In the genomic region with DNA sequence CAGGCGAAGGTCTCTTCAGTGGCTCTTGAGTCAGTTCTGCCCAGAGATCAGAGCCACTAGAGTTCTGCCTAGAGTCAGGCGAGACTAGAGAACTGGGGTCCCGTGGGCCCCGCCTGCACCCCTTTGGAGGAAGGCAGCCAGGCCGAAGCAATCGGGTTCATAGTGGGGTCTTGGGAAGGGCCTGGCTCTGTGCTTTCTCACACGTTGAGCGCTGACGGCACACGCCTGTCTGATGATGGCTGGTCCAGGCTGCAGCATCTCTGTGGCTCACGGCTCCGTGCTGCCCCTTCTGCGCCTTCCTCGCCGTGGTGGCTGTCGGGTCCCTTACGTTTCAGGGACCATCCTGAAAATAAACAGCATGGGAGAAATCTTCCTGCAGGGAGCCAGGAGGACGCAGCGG, we compare ENCODE assay signal across 26 cellular contexts.
"Had no signal": no experiment of that assay in that cellular context is flagged by ENCODE, and none has a peak within 500 bp of the region (broad histone marks: within the 10 kb centered on the region; RNA-seq: fewer than 3 reads in every experiment).

No MANE protein-coding gene starts in this region.

- H3K4me3 Mint-ChIP-seq: endodermal cell; mesothelial cell of epicardium; nephron; stimulated activated naive CD8-positive, alpha-beta T cell treated with anti-CD3 and anti-CD28 coated beads, Interleukin-15, amount 100 ng/mL, for 72 hours had no signal

- ATAC-seq: esophagus mucosa; gastrocnemius medialis; left colon; mucosa of descending colon; naive thymus-derived CD4-positive, alpha-beta T cell; pancreas; right lobe of liver; stimulated activated naive CD8-positive, alpha-beta T cell treated with anti-CD3 and anti-CD28 coated beads, Interleukin-15, amount 100 ng/mL, for 72 hours had no signal

- H3K36me3 ChIP-seq: gastrocnemius medialis, pancreas, right lobe of liver, thyroid gland, vagina had no signal

- H3K27ac Mint-ChIP-seq: endodermal cell; mesothelial cell of epicardium; nephron; stimulated activated naive CD8-positive, alpha-beta T cell treated with anti-CD3 and anti-CD28 coated beads, Interleukin-15, amount 100 ng/mL, for 72 hours had no signal

- DNase-seq: effector CD8-positive, alpha-beta T cell; endodermal cell; foreskin fibroblast; gastrocnemius medialis; head of caudate nucleus; left colon; mesenchymal stem cell; mucosa of descending colon; naive thymus-derived CD4-positive, alpha-beta T cell; retina; small intestine; stimulated activated CD4-positive, alpha-beta T cell treated with anti-CD3 and anti-CD28 coated beads, Interleukin-15, amount 100 ng/mL, for 24 hours; stimulated activated CD4-positive, alpha-beta T cell treated with anti-CD3 and anti-CD28 coated beads, Interleukin-2, amount 100 ng/mL, for 48 hours; stimulated activated naive CD4-positive, alpha-beta T cell; stimulated activated naive CD8-positive, alpha-beta T cell treated with anti-CD3 and anti-CD28 coated beads, Interleukin-15, amount 100 ng/mL, for 72 hours; thyroid gland; trophoblast cell had no signal

- H3K4me1 Mint-ChIP-seq: endodermal cell had no signal

- FAIRE-seq: colon, pancreas, small intestine had no signal

- H3K9me3 ChIP-seq: gastrocnemius medialis, pancreas, right lobe of liver, thyroid gland, vagina had no signal

- H3K9me3 Mint-ChIP-seq: stimulated activated naive CD8-positive, alpha-beta T cell treated with anti-CD3 and anti-CD28 coated beads, Interleukin-15, amount 100 ng/mL, for 72 hours had no signal

- H3K27ac ChIP-seq: epithelial cell of prostate, gastrocnemius medialis, pancreas, right lobe of liver, thyroid gland, vagina had no signal

- H3K4me1 ChIP-seq: pancreas, thyroid gland had no signal

- H3K4me3 ChIP-seq: gastrocnemius medialis, lung, mucosa of descending colon, pancreas, right lobe of liver, thyroid gland, vagina had no signal

- H3K36me3 Mint-ChIP-seq: naive thymus-derived CD4-positive, alpha-beta T cell had no signal

- H3K27me3 ChIP-seq: gastrocnemius medialis, right lobe of liver, thyroid gland, vagina had no signal
